ENCODE assay signal across 1 cellular context in the genomic region with DNA sequence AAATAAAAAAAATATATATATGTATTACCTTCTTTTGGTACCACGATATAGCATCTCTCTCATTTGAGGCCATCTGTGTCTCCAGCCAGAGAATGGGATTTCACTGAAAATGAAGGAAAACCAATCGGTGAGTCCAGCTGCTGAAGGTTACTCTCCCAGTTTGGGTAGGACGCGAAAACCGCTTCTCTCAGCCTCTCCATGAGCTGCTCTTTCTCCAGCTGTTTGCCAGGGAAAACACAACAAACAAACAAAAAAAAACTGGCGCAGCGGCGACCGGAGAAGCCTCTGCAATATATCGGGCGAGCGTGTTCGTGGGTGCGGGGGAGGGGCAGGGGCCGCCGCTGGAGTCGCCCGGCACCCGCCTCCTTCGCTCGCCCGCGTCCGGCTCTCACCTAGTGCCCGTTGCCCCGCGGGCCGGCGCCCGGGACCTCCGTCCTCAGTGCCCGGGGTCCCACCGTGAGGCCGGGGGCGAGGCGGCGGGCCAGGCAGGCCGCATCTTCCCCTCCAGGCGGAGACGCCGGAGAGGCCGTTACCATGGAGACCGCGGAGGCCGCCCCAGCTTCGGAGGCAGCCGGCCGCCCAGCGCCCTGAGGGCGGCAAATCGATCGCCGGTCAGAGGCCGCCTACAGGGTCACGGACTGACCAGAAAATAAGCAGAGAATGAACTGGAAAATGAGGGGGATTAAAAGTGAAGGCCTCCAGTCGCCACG.
TF ChIP-seq lines count a peak whose summit lies in the region.

No MANE protein-coding gene starts in this region.

TF ChIP-seq in HepG2, 621 proteins besides CTCF, POLR2A, EP300 and RAD21 (continues in another document):
- TF ChIP-seq, protein P1, sequence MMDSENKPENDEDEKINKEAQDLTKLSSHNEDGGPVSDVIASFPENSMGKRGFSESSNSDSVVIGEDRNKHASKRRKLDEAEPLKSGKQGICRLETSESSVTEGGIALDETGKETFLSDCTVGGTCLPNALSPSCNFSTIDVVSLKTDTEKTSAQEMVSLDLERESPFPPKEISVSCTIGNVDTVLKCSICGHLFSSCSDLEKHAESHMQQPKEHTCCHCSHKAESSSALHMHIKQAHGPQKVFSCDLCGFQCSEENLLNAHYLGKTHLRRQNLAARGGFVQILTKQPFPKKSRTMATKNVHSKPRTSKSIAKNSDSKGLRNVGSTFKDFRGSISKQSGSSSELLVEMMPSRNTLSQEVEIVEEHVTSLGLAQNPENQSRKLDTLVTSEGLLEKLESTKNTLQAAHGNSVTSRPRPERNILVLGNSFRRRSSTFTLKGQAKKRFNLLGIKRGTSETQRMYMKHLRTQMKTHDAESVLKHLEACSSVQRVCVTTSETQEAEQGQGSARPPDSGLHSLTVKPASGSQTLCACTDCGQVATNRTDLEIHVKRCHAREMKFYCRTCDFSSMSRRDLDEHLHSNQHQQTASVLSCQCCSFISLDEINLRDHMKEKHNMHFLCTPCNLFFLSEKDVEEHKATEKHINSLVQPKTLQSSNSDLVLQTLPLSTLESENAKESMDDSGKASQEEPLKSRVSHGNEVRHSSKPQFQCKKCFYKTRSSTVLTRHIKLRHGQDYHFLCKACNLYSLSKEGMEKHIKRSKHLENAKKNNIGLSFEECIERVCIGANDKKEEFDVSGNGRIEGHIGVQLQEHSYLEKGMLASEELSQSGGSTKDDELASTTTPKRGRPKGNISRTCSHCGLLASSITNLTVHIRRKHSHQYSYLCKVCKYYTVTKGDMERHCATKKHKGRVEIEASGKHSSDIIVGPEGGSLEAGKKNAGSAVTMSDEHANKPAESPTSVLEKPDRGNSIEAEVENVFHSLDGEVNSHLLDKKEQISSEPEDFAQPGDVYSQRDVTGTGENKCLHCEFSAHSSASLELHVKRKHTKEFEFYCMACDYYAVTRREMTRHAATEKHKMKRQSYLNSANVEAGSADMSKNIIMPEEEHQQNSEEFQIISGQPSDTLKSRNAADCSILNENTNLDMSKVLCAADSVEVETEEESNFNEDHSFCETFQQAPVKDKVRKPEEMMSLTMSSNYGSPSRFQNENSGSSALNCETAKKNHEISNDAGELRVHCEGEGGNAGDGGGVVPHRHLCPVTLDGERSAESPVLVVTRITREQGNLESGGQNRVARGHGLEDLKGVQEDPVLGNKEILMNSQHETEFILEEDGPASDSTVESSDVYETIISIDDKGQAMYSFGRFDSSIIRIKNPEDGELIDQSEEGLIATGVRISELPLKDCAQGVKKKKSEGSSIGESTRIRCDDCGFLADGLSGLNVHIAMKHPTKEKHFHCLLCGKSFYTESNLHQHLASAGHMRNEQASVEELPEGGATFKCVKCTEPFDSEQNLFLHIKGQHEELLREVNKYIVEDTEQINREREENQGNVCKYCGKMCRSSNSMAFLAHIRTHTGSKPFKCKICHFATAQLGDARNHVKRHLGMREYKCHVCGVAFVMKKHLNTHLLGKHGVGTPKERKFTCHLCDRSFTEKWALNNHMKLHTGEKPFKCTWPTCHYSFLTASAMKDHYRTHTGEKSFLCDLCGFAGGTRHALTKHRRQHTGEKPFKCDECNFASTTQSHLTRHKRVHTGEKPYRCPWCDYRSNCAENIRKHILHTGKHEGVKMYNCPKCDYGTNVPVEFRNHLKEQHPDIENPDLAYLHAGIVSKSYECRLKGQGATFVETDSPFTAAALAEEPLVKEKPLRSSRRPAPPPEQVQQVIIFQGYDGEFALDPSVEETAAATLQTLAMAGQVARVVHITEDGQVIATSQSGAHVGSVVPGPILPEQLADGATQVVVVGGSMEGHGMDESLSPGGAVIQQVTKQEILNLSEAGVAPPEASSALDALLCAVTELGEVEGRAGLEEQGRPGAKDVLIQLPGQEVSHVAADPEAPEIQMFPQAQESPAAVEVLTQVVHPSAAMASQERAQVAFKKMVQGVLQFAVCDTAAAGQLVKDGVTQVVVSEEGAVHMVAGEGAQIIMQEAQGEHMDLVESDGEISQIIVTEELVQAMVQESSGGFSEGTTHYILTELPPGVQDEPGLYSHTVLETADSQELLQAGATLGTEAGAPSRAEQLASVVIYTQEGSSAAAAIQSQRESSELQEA (CRISPR knock-in tag; IDR thresholded peaks at IDR 0.05; ENCODE audit: not compliant biosample characterization) = peak; percentile 35
- TF ChIP-seq PLRG1 (conservative IDR thresholded peaks at IDR 0.05) (no peak), ZNF776 (CRISPR knock-in tag; IDR thresholded peaks at IDR 0.05) (no peak), ZNF564 (CRISPR knock-in tag; IDR thresholded peaks at IDR 0.05) (0 out of 2 replicates have a peak, but pooled peaks have one; percentile 43), ZFP62 (CRISPR knock-in tag; IDR thresholded peaks at IDR 0.05) (no peak), KLF9 (CRISPR knock-in tag; IDR thresholded peaks at IDR 0.05; ENCODE audit: low read depth) (no peak), ZNF232 (CRISPR knock-in tag; IDR thresholded peaks at IDR 0.05; ENCODE audit: borderline replicate concordance) (0 out of 2 replicates have a peak, but pooled peaks have one; percentile 5), IRF2 (CRISPR knock-in tag; IDR thresholded peaks at IDR 0.05) (peak; percentile 19; the same call in 1 of the 2 replicates), ARNTL (CRISPR knock-in tag; IDR thresholded peaks at IDR 0.05) (no peak), ZNF256 (CRISPR knock-in tag; conservative IDR thresholded peaks at IDR 0.05) (no peak), ZFAT (CRISPR knock-in tag; conservative IDR thresholded peaks at IDR 0.05) (peak; percentile 72; the same call in 1 of the 2 replicates), ZFP90 (CRISPR knock-in tag; IDR thresholded peaks at IDR 0.05; ENCODE audit: borderline replicate concordance) (peak; percentile 26; the same call in 1 of the 2 replicates), LCORL (IDR thresholded peaks at IDR 0.05) (no peak), LCORL (CRISPR knock-in tag; IDR thresholded peaks at IDR 0.05) (no peak), CBX5 (CRISPR knock-in tag; IDR thresholded peaks at IDR 0.05; ENCODE audit: borderline replicate concordance) (no peak), NR2F6 (IDR thresholded peaks at IDR 0.05) (peak; percentile 52), NR2F6 (CRISPR knock-in tag; IDR thresholded peaks at IDR 0.05) (peak; percentile 33; the same call in 1 of the 2 replicates), JDP2 (CRISPR knock-in tag; IDR thresholded peaks at IDR 0.05; ENCODE audit: borderline replicate concordance) (no peak; the same call in 1 of the 2 replicates), ZFX (CRISPR knock-in tag; IDR thresholded peaks at IDR 0.05; ENCODE audit: low read depth) (no peak; the same call in 1 of the 2 replicates), SCMH1 (CRISPR knock-in tag; IDR thresholded peaks at IDR 0.05; ENCODE audit: borderline replicate concordance) (no peak), SIN3A (IDR thresholded peaks at IDR 0.05; ENCODE audit: borderline replicate concordance, low read depth, low read length) (0 out of 2 replicates have a peak, but pooled peaks have one; percentile 42), HNF4A (CRISPR knock-in tag; IDR thresholded peaks at IDR 0.05) (peak; percentile 37; the same call in 1 of the 2 replicates), SKI (IDR thresholded peaks at IDR 0.05; ENCODE audit: partially characterized antibody) (no peak), KLF11 (CRISPR knock-in tag; IDR thresholded peaks at IDR 0.05) (no peak), SRY (CRISPR knock-in tag; IDR thresholded peaks at IDR 0.05) (peak; percentile 50), ZNF484 (CRISPR knock-in tag; IDR thresholded peaks at IDR 0.05; ENCODE audit: borderline replicate concordance, low read depth) (no peak), NRL (CRISPR knock-in tag; IDR thresholded peaks at IDR 0.05; ENCODE audit: borderline replicate concordance) (0 out of 2 replicates have a peak, but pooled peaks have one; percentile 40), RBM22 (optimal IDR thresholded peaks at IDR 0.05; ENCODE audit: low read length) (peak; percentile 22), ZNF253 (CRISPR knock-in tag; IDR thresholded peaks at IDR 0.05; ENCODE audit: borderline replicate concordance) (no peak), KMT2A (CRISPR knock-in tag; IDR thresholded peaks at IDR 0.05) (peak; percentile 27; the same call in 1 of the 2 replicates), ZBTB8A (CRISPR knock-in tag; IDR thresholded peaks at IDR 0.05; ENCODE audit: borderline replicate concordance, low read depth) (0 out of 2 replicates have a peak, but pooled peaks have one; percentile 40), ZNF674 (CRISPR knock-in tag; IDR thresholded peaks at IDR 0.05; ENCODE audit: low read depth) (no peak), NFE2 (CRISPR knock-in tag; IDR thresholded peaks at IDR 0.05) (no peak), ZNF446 (CRISPR knock-in tag; IDR thresholded peaks at IDR 0.05) (0 out of 2 replicates have a peak, but pooled peaks have one; percentile 9), ZNF20 (CRISPR knock-in tag; IDR thresholded peaks at IDR 0.05) (no peak)
- TF ChIP-seq, protein P2, sequence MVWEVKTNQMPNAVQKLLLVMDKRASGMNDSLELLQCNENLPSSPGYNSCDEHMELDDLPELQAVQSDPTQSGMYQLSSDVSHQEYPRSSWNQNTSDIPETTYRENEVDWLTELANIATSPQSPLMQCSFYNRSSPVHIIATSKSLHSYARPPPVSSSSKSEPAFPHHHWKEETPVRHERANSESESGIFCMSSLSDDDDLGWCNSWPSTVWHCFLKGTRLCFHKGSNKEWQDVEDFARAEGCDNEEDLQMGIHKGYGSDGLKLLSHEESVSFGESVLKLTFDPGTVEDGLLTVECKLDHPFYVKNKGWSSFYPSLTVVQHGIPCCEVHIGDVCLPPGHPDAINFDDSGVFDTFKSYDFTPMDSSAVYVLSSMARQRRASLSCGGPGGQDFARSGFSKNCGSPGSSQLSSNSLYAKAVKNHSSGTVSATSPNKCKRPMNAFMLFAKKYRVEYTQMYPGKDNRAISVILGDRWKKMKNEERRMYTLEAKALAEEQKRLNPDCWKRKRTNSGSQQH (CRISPR knock-in tag; IDR thresholded peaks at IDR 0.05; ENCODE audit: low read depth) = 0 out of 2 replicates have a peak, but pooled peaks have one; percentile 32
- TF ChIP-seq, protein P3, sequence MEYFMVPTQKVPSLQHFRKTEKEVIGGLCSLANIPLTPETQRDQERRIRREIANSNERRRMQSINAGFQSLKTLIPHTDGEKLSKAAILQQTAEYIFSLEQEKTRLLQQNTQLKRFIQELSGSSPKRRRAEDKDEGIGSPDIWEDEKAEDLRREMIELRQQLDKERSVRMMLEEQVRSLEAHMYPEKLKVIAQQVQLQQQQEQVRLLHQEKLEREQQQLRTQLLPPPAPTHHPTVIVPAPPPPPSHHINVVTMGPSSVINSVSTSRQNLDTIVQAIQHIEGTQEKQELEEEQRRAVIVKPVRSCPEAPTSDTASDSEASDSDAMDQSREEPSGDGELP (IDR thresholded peaks at IDR 0.05; ENCODE audit: borderline replicate concordance, low read depth) = no peak
- TF ChIP-seq, protein P4, sequence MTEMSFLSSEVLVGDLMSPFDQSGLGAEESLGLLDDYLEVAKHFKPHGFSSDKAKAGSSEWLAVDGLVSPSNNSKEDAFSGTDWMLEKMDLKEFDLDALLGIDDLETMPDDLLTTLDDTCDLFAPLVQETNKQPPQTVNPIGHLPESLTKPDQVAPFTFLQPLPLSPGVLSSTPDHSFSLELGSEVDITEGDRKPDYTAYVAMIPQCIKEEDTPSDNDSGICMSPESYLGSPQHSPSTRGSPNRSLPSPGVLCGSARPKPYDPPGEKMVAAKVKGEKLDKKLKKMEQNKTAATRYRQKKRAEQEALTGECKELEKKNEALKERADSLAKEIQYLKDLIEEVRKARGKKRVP (CRISPR knock-in tag; IDR thresholded peaks at IDR 0.05) = peak in 1 of 2 experiments; percentile 10; a peak in 1 of 4 replicates
- TF ChIP-seq, protein P5, sequence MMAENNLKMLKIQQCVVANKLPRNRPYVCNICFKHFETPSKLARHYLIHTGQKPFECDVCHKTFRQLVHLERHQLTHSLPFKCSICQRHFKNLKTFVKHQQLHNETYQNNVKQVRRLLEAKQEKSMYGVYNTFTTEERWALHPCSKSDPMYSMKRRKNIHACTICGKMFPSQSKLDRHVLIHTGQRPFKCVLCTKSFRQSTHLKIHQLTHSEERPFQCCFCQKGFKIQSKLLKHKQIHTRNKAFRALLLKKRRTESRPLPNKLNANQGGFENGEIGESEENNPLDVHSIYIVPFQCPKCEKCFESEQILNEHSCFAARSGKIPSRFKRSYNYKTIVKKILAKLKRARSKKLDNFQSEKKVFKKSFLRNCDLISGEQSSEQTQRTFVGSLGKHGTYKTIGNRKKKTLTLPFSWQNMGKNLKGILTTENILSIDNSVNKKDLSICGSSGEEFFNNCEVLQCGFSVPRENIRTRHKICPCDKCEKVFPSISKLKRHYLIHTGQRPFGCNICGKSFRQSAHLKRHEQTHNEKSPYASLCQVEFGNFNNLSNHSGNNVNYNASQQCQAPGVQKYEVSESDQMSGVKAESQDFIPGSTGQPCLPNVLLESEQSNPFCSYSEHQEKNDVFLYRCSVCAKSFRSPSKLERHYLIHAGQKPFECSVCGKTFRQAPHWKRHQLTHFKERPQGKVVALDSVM (CRISPR knock-in tag; IDR thresholded peaks at IDR 0.05) = peak; percentile 87
- TF ChIP-seq, protein P6, sequence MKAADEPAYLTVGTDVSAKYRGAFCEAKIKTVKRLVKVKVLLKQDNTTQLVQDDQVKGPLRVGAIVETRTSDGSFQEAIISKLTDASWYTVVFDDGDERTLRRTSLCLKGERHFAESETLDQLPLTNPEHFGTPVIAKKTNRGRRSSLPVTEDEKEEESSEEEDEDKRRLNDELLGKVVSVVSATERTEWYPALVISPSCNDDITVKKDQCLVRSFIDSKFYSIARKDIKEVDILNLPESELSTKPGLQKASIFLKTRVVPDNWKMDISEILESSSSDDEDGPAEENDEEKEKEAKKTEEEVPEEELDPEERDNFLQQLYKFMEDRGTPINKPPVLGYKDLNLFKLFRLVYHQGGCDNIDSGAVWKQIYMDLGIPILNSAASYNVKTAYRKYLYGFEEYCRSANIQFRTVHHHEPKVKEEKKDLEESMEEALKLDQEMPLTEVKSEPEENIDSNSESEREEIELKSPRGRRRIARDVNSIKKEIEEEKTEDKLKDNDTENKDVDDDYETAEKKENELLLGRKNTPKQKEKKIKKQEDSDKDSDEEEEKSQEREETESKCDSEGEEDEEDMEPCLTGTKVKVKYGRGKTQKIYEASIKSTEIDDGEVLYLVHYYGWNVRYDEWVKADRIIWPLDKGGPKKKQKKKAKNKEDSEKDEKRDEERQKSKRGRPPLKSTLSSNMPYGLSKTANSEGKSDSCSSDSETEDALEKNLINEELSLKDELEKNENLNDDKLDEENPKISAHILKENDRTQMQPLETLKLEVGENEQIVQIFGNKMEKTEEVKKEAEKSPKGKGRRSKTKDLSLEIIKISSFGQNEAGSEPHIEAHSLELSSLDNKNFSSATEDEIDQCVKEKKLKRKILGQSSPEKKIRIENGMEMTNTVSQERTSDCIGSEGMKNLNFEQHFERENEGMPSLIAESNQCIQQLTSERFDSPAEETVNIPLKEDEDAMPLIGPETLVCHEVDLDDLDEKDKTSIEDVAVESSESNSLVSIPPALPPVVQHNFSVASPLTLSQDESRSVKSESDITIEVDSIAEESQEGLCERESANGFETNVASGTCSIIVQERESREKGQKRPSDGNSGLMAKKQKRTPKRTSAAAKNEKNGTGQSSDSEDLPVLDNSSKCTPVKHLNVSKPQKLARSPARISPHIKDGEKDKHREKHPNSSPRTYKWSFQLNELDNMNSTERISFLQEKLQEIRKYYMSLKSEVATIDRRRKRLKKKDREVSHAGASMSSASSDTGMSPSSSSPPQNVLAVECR (CRISPR knock-in tag; IDR thresholded peaks at IDR 0.05; ENCODE audit: borderline replicate concordance) = peak; percentile 93
- TF ChIP-seq, protein P7, sequence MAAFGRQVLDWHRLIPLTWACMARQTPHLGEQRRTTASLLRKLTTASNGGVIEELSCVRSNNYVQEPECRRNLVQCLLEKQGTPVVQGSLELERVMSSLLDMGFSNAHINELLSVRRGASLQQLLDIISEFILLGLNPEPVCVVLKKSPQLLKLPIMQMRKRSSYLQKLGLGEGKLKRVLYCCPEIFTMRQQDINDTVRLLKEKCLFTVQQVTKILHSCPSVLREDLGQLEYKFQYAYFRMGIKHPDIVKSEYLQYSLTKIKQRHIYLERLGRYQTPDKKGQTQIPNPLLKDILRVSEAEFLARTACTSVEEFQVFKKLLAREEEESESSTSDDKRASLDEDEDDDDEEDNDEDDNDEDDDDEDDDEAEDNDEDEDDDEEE (CRISPR knock-in tag; IDR thresholded peaks at IDR 0.05) = no peak
